ENCODE assay signal across 8 cellular contexts in genomic region chr5:132457371-132458225, GRCh38. TPM values are rescaled to one million over a fixed set of nuclear protein-coding genes. Genes with fewer than 3 reads are reported as not detected.
A peak's percentile ranks its signal among the peaks of the same experiment; 100 is the strongest.
DNase-seq lines count a peak whose midpoint lies in the region; ATAC-seq and TF ChIP-seq lines count a peak whose summit lies in the region.

No MANE protein-coding gene starts in this region.

- H3K9ac ChIP-seq in duodenal mucosa (ENCODE audit: low read depth in 1 of 2, low read length in 2 of 2): peak overlapping the region; percentile 31 to 63

- ATAC-seq in Right ventricle myocardium inferior: peak; percentile 53

- H3K27ac ChIP-seq in duodenal mucosa (ENCODE audit: low read depth, low read length): peak overlapping the region; percentile 82
- peak overlapping the region in 1 of 2 donors; percentile 83 for H3K27ac ChIP-seq in coronary artery

- peaks cover 4 to 13% of the 10 kb centered on the region in 2 donors for H3K36me3 ChIP-seq in duodenal mucosa (ENCODE audit: control insufficient read depth in 1 of 2, insufficient read depth in 2 of 2, low read length in 2 of 2)

- H3K9me3 Mint-ChIP-seq in osteocyte (ENCODE audit: unreplicated experiment): peaks cover 2% of the 10 kb centered on the region

- peaks cover 84 to 92% of the 10 kb centered on the region in 2 donors for H3K4me1 ChIP-seq in duodenal mucosa (ENCODE audit: control insufficient read depth in 1 of 2, insufficient read depth in 2 of 2, low read length in 2 of 2)

- peak overlapping the region; percentile 98 for H3K27ac Mint-ChIP-seq in osteocyte (ENCODE audit: unreplicated experiment)

- no peaks in the 10 kb centered on the region for H3K9me3 ChIP-seq in duodenal mucosa (ENCODE audit: control insufficient read depth in 1 of 2, low read length in 2 of 2)

- H3K27me3 ChIP-seq in duodenal mucosa (ENCODE audit: control insufficient read depth in 1 of 2, insufficient read depth in 2 of 2, low read length in 2 of 2): no peaks in the 10 kb centered on the region

- intact Hi-C loops in Right ventricle myocardium inferior (cut with DNase I) (no loop called here), cardiac septum (cut with DNase I) (no loop called here)

- H3K27me3 Mint-ChIP-seq in osteocyte (ENCODE audit: unreplicated experiment): no peaks in the 10 kb centered on the region

- peak; percentile 81 for DNase-seq in Right ventricle myocardium inferior (ENCODE audit: missing footprints)
- no peak for DNase-seq in cardiac septum (ENCODE audit: low spot score)
- DNase-seq in RPMI8226: peak; percentile 45
- no peak for DNase-seq in osteocyte (ENCODE audit: extremely low spot score, unreplicated experiment)
- no peak for DNase-seq in DMS79 (lab: John Stamatoyannopoulos, UW)
- no peak for DNase-seq in coronary artery (ENCODE audit: low spot score)
- no peak for DNase-seq in NCI-H146 treated with DMSO at 0.1 percent for 48 hours (lab: John Stamatoyannopoulos, UW; ENCODE audit: unreplicated experiment)

- H3K36me3 Mint-ChIP-seq in osteocyte (ENCODE audit: unreplicated experiment): peaks cover 19% of the 10 kb centered on the region

- H3K4me3 Mint-ChIP-seq in osteocyte (ENCODE audit: unreplicated experiment): peak overlapping the region; percentile 12

- TF ChIP-seq CTCF in osteocyte (IDR thresholded peaks at IDR 0.05) (no peak), coronary artery (IDR thresholded peaks at IDR 0.05) (no peak)

- H3K4me1 Mint-ChIP-seq in osteocyte (ENCODE audit: unreplicated experiment): peaks cover 68% of the 10 kb centered on the region

- H3K4me3 ChIP-seq in duodenal mucosa (ENCODE audit: low read depth in 1 of 2, low read length in 2 of 2): peak overlapping the region in 1 of 2 donors; percentile 16
- no peak overlapping the region for H3K4me3 ChIP-seq in coronary artery

RNA-seq across cellular contexts. Expression of gene IRF1, which starts 33.0 kb away (rescaled TPM):
- total RNA-seq in Right ventricle myocardium inferior (12.7 TPM), cardiac septum (19.9 TPM), osteocyte (50.2 and 58.9 TPM in 2 replicates)

Comparison
In these comparisons a context has a peak if more than half of its experiments do, and no peak if none do; other contexts are left out.
1. DNase-seq: peak in Right ventricle myocardium inferior (single experiment) and RPMI8226 (single experiment); none in cardiac septum (single experiment), osteocyte (single experiment), DMS79 (single experiment), coronary artery (single experiment) and NCI-H146 treated with DMSO at 0.1 percent for 48 hours (single experiment).